In genomic region chr2:169573160-169573973, GRCh38 we compare ENCODE assay signal across 8 cellular contexts. TPM values are rescaled to one million over a fixed set of nuclear protein-coding genes. Genes with fewer than 3 reads are reported as not detected.
DNase-seq lines count a peak whose midpoint lies in the region; ATAC-seq and TF ChIP-seq lines count a peak whose summit lies in the region.

Gene FASTKD1 (minus strand): TSS chr2:169573865. CDS start chr2:169572029, 1,836 bp downstream.

- H3K4me3 Mint-ChIP-seq in Caco-2 (ENCODE audit: unreplicated experiment) = peak within 1 kb of the TSS; percentile 98

- H3K27me3 ChIP-seq in Caco-2 (replicated peaks; ENCODE audit: control insufficient read depth, insufficient read depth, low read length) = no peaks in the 10 kb centered on the region
- no peaks in the 10 kb centered on the region for H3K27me3 ChIP-seq in HUES6 (ENCODE audit: control insufficient read depth, insufficient read depth, low read length)
- H3K27me3 ChIP-seq in OCI-LY3 (ENCODE audit: low read depth, low read length) = no peaks in the 10 kb centered on the region
- no peaks in the 10 kb centered on the region for H3K27me3 ChIP-seq in mononuclear cell (ENCODE audit: insufficient read depth, low read length)

- no peaks in the 10 kb centered on the region for H3K36me3 ChIP-seq in Caco-2 (ENCODE audit: control insufficient read depth, insufficient read depth, low read length)
- no peaks in the 10 kb centered on the region; the same call in none of the 2 replicates for H3K36me3 ChIP-seq in HUES6 (ENCODE audit: control insufficient read depth, insufficient read depth, low read length)
- peaks cover 6% of the 10 kb centered on the region for H3K36me3 ChIP-seq in OCI-LY3 (replicated peaks; ENCODE audit: low read depth, low read length)

- H3K9me3 Mint-ChIP-seq in Caco-2 (ENCODE audit: unreplicated experiment) = no peaks in the 10 kb centered on the region

- DNase-seq in Caco-2 = peak; percentile 93 to 96
- DNase-seq in activated CD8-positive, alpha-beta memory T cell treated with anti-CD3 and anti-CD28 coated beads, Interleukin-2, amount 50 U/mL, for 48 hours = peak; percentile 90
- peak; percentile 98 for DNase-seq in epidermal melanocyte (ENCODE audit: insufficient read length, low spot score)
- DNase-seq in stimulated activated CD8-positive, alpha-beta memory T cell treated with anti-CD3 and anti-CD28 coated beads, Interleukin-4, amount 100 ng/mL, for 1 hour (ENCODE audit: low read depth in 2 of 2, low spot score in 1 of 2) = peak; percentile 55 to 67

- H3K4me1 ChIP-seq in Caco-2 = peaks cover 4% of the 10 kb centered on the region; the same call in 1 of the 2 replicates
- H3K4me1 ChIP-seq in HUES6 (ENCODE audit: control insufficient read depth, insufficient read depth, low read length) = 0 out of 2 replicates have a peak, but pooled peaks cover 5% of the 10 kb centered on the region
- H3K4me1 ChIP-seq in OCI-LY3 (ENCODE audit: low read length) = peaks cover 7% of the 10 kb centered on the region; the same call in 1 of the 2 replicates
- peaks cover 8% of the 10 kb centered on the region for H3K4me1 ChIP-seq in mononuclear cell (ENCODE audit: insufficient read depth, low read length)

- H3K27me3 Mint-ChIP-seq in Caco-2 (ENCODE audit: insufficient read depth, unreplicated experiment) = no peaks in the 10 kb centered on the region

- peaks cover 44% of the 10 kb centered on the region for H3K79me2 ChIP-seq in OCI-LY3 (ENCODE audit: low read length)

- peak; percentile 98 for ATAC-seq in GM21423 (IDR thresholded peaks at IDR 0.05; ENCODE audit: unreplicated experiment)

- no peaks in the 10 kb centered on the region for H4K20me1 ChIP-seq in OCI-LY3 (ENCODE audit: insufficient read depth, low read length)

- TF ChIP-seq CTCF in Caco-2 (IDR thresholded peaks at IDR 0.05; ENCODE audit: insufficient read depth in 1 of 2, low read depth in 1 of 2, low read length in 1 of 2, severe bottlenecking in 1 of 2, unreplicated experiment in 1 of 2) (no peak), OCI-LY3 (IDR thresholded peaks at IDR 0.05; ENCODE audit: low read depth, low read length) (no peak)

- CTCF ChIA-PET in Caco-2 (lab: Charles Lee) = no interaction called here

- H3K4me3 ChIP-seq in Caco-2 (ENCODE audit: low read depth, low read length) (peak within 1 kb of the TSS; percentile 56), HUES6 (ENCODE audit: low read depth, low read length) (peak within 1 kb of the TSS; percentile 88), OCI-LY3 (ENCODE audit: low read length) (peak within 1 kb of the TSS; percentile 85), mononuclear cell (ENCODE audit: low read length) (peak within 1 kb of the TSS; percentile 97)

- H3K9me3 ChIP-seq in Caco-2 = no peaks in the 10 kb centered on the region
- peaks cover 3% of the 10 kb centered on the region; the same call in 1 of the 2 replicates for H3K9me3 ChIP-seq in HUES6 (ENCODE audit: control insufficient read depth, insufficient read depth, low read depth, low read length)
- no peaks in the 10 kb centered on the region for H3K9me3 ChIP-seq in OCI-LY3 (ENCODE audit: insufficient read depth, low read length)
- H3K9me3 ChIP-seq in mononuclear cell (ENCODE audit: low read depth, low read length) = no peaks in the 10 kb centered on the region

- intact Hi-C loops in Caco-2 (cut with micrococcal nuclease; ENCODE audit: unreplicated experiment) = loop anchor here (1.0 kb wide), 1 partner anchor 11 kb away; the partner anchor contains the start of gene PPIG

- peak within 1 kb of the TSS; percentile 70 for H2AFZ ChIP-seq in OCI-LY3 (ENCODE audit: low read depth, low read length)

- H3K36me3 Mint-ChIP-seq in Caco-2 (ENCODE audit: insufficient read depth, unreplicated experiment) = peaks cover 6% of the 10 kb centered on the region

- H3K9ac ChIP-seq in HUES6 (ENCODE audit: low read length) (peak within 1 kb of the TSS; percentile 83), OCI-LY3 (ENCODE audit: low read length) (peak within 1 kb of the TSS; percentile 83)

- peak within 1 kb of the TSS; percentile 71 for H3K4me2 ChIP-seq in OCI-LY3 (ENCODE audit: low read length)

- POLR2A ChIA-PET in Caco-2 (lab: Charles Lee) = interaction anchor here (0.5 to 2.2 kb wide), 4 partner anchors 10 to 1357 kb away, joined by 3 to 7 read pairs (median 4); partner anchors contain the start of genes BBS5 and PPIG

- no peaks in the 10 kb centered on the region for H3K4me1 Mint-ChIP-seq in Caco-2 (ENCODE audit: low read depth, unreplicated experiment)

- peak within 1 kb of the TSS; percentile 73 for H3K27ac ChIP-seq in HUES6 (ENCODE audit: low read depth, low read length)
- H3K27ac ChIP-seq in OCI-LY3 (ENCODE audit: low read length) = peak within 1 kb of the TSS; percentile 60

- TSS peak; percentile 62 for BruUV-seq in Caco-2 (replicated peaks; lab: Mats Ljungman, UMichigan)

- peak within 1 kb of the TSS; percentile 93 for H3K27ac Mint-ChIP-seq in Caco-2 (ENCODE audit: unreplicated experiment)

RNA-seq across cellular contexts. Expression of gene FASTKD1, which starts in this region (rescaled TPM):
- total RNA-seq in Caco-2 (2022) (27.6 and 36.8 TPM in 2 replicates), mononuclear cell (8.1 TPM)

Comparison
In these comparisons a context has a peak if more than half of its experiments do, and no peak if none do; other contexts are left out.
1. Peak in every context shown above with its lines: DNase-seq, ATAC-seq, H3K4me3 ChIP-seq and H3K27ac ChIP-seq.